Comparison of ENCODE assay signal across 12 cellular contexts in genomic region chr4:7189475-7190277, GRCh38. TPM values are rescaled to one million over a fixed set of nuclear protein-coding genes. Genes with fewer than 3 reads are reported as not detected.
DNase-seq lines count a peak whose midpoint lies in the region; ATAC-seq, FAIRE-seq and TF ChIP-seq lines count a peak whose summit lies in the region.
"Had no signal": no experiment of that assay in that cellular context is flagged by ENCODE, and none has a peak within 500 bp of the region (broad histone marks: within the 10 kb centered on the region; RNA-seq: fewer than 3 reads in every experiment).

No MANE protein-coding gene starts in this region.

- no peak overlapping the region for H3K4me2 ChIP-seq in PC-9
- H3K4me2 ChIP-seq in HepG2 (ENCODE audit: low read depth, low read length): no peak overlapping the region

- peak; percentile 39 for DNase-seq in cardiac septum (ENCODE audit: low spot score)
- no peak for DNase-seq in left ventricle myocardium inferior
- peak in 1 of 2 experiments; percentile 53 for DNase-seq in PC-9
- DNase-seq in HepG2 (ENCODE audit: low spot score): peak; percentile 21
- DNase-seq in A172 (ENCODE audit: low spot score): no peak
- DNase-seq: activated B cell treated with CpG ODN at 0.5 μM for 24 hours; activated T-cell treated with anti-CD3 and anti-CD28 coated beads, Interleukin-2, amount 50 U/mL, for 1 hour; KBM-7 had no signal

- no peaks in the 10 kb centered on the region for H3K9me2 ChIP-seq in PC-9 (ENCODE audit: insufficient read depth)

- 0 out of 2 replicates have a peak, but pooled peaks cover 9% of the 10 kb centered on the region for H3F3A ChIP-seq in PC-9 (ENCODE audit: insufficient read depth, low read depth)

- peak; percentile 23; the same call in 2 of the 3 replicates for ATAC-seq in HepG2
- no peak for ATAC-seq in GM18873 (IDR thresholded peaks at IDR 0.05; ENCODE audit: low FRiP score, unreplicated experiment)
- no peak for ATAC-seq in GM19351 (IDR thresholded peaks at IDR 0.05; ENCODE audit: unreplicated experiment)
- ATAC-seq in GM18867 (IDR thresholded peaks at IDR 0.05; ENCODE audit: unreplicated experiment): no peak
- ATAC-seq: stimulated activated memory B cell treated with anti-CD40 and anti-IgM and Interleukin-4, amounts not matched to agents 10 μg/mL and 1 μg/mL and 100 μg/mL, for 72 hours had no signal

- 16% methylated on average over 7 of the region's 11 CpGs for WGBS in HepG2 (ENCODE audit: low lambda C conversion rate)

- no peak overlapping the region for H3K4me3 ChIP-seq in left ventricle myocardium inferior
- no peak overlapping the region for H3K4me3 ChIP-seq in PC-9
- no peak overlapping the region for H3K4me3 ChIP-seq in HepG2 (replicated peaks in 1 of 3; ENCODE audit: insufficient read depth in 1 of 3, low read depth in 2 of 3, low read length in 3 of 3)

- H3K27ac ChIP-seq in left ventricle myocardium inferior (replicated peaks) (no peak overlapping the region), PC-9 (no peak overlapping the region), HepG2 (ENCODE audit: extremely low read length, insufficient read depth, low read length) (no peak overlapping the region)

- in situ Hi-C loops in HepG2 (cut with HindIII; ENCODE audit: extremely low pct_ligation_motif_present, low pct_unique_long_range_greater_than_20kb): loop anchor here (5.0 to 10.0 kb wide), 3 partner anchors 103 to 535 kb away; no protein-coding TSS in a partner anchor

- no peaks in the 10 kb centered on the region for H3K36me3 ChIP-seq in left ventricle myocardium inferior
- no peaks in the 10 kb centered on the region for H3K36me3 ChIP-seq in PC-9 (ENCODE audit: low read depth)
- H3K36me3 ChIP-seq in HepG2 (replicated peaks in 1 of 2; ENCODE audit: control insufficient read depth in 1 of 2, insufficient read depth in 2 of 2, low read length in 2 of 2): no peaks in the 10 kb centered on the region

- peaks cover 12% of the 10 kb centered on the region; the same call in 1 of the 2 replicates for H3K79me2 ChIP-seq in PC-9 (ENCODE audit: low read depth)
- no peaks in the 10 kb centered on the region for H3K79me2 ChIP-seq in HepG2 (ENCODE audit: insufficient read depth, low read length)

- CTCF ChIA-PET in PC-9 (lab: Charles Lee): interaction anchor here (0.5 kb wide), 2 partner anchors 275 to 527 kb away, joined by 3 to 4 read pairs; no protein-coding TSS in a partner anchor
- CTCF ChIA-PET in HepG2 (lab: Yijun Ruan, JAX; ENCODE audit: low intra/inter-chr PET ratio, low total read pairs): no interaction called here

- no peak overlapping the region for H3K9ac ChIP-seq in HepG2 (ENCODE audit: insufficient read depth, low read depth, low read length)

- no peak for FAIRE-seq in HepG2 (lab: Jason Lieb, UNC)

- POLR2A ChIA-PET in PC-9 (lab: Charles Lee; ENCODE audit: unreplicated experiment): interaction anchor here (0.6 kb wide), 1 partner anchor 138 kb away, joined by 3 read pairs; no protein-coding TSS in a partner anchor
- POLR2A ChIA-PET in HepG2 (lab: Yijun Ruan, JAX): no interaction called here

- TF ChIP-seq CTCF in left ventricle myocardium inferior (IDR thresholded peaks at IDR 0.05; ENCODE audit: borderline replicate concordance) (no peak), PC-9 (conservative IDR thresholded peaks at IDR 0.05) (peak; percentile 34; the same call in 1 of the 2 replicates), HepG2 (CRISPR knock-in tag; IDR thresholded peaks at IDR 0.05) (peak; percentile 48)

- peaks cover 95% of the 10 kb centered on the region for H3K27me3 ChIP-seq in left ventricle myocardium inferior (ENCODE audit: low read depth)
- peaks cover 7% of the 10 kb centered on the region for H3K27me3 ChIP-seq in PC-9 (ENCODE audit: insufficient read depth, low read depth)
- peaks cover 8 to 72% of the 10 kb centered on the region in 2 experiments for H3K27me3 ChIP-seq in HepG2 (ENCODE audit: control insufficient read depth in 1 of 2, insufficient read depth in 2 of 2, low read length in 2 of 2)

- no peaks in the 10 kb centered on the region for H4K20me1 ChIP-seq in PC-9 (ENCODE audit: insufficient read depth)
- 0 out of 2 replicates have a peak, but pooled peaks cover 2% of the 10 kb centered on the region for H4K20me1 ChIP-seq in HepG2 (ENCODE audit: insufficient read depth, low read length)

- intact Hi-C loops in cardiac septum (cut with DNase I) (no loop called here), left ventricle myocardium inferior (cut with micrococcal nuclease) (loop anchor here (5.0 to 10.0 kb wide), 2 partner anchors 108 to 525 kb away; no protein-coding TSS in a partner anchor), PC-9 (cut with micrococcal nuclease; ENCODE audit: unreplicated experiment) (loop anchor here (5.0 to 10.0 kb wide), 3 partner anchors 568 to 645 kb away; no protein-coding TSS in a partner anchor), HepG2 (cut with micrococcal nuclease; ENCODE audit: unreplicated experiment) (loop anchor here (5.0 to 10.0 kb wide), 3 partner anchors 37 to 145 kb away; no protein-coding TSS in a partner anchor)

- H3K4me1 ChIP-seq in left ventricle myocardium inferior (peaks cover 20% of the 10 kb centered on the region), PC-9 (replicated peaks; ENCODE audit: insufficient read depth) (peaks cover 11% of the 10 kb centered on the region), HepG2 (ENCODE audit: insufficient read depth, low read length) (no peaks in the 10 kb centered on the region)

- H2AFZ ChIP-seq in PC-9 (no peak overlapping the region), HepG2 (ENCODE audit: low read length) (no peak overlapping the region)

- no peak for TF ChIP-seq POLR2A in HepG2 (IDR thresholded peaks at IDR 0.05; ENCODE audit: insufficient read depth in 1 of 2, low read depth in 2 of 2, low read length in 2 of 2)

- no peak for TF ChIP-seq RAD21 in HepG2 (CRISPR knock-in tag; IDR thresholded peaks at IDR 0.05)

- TF ChIP-seq EP300 in HepG2 (IDR thresholded peaks at IDR 0.05; ENCODE audit: low read depth in 2 of 2, low read length in 2 of 2) (no peak), HepG2 (CRISPR knock-in tag; IDR thresholded peaks at IDR 0.05; ENCODE audit: borderline replicate concordance) (no peak)

- H3K9me3 ChIP-seq in left ventricle myocardium inferior (replicated peaks) (no peaks in the 10 kb centered on the region), PC-9 (ENCODE audit: insufficient read depth, low read depth) (no peaks in the 10 kb centered on the region), HepG2 (ENCODE audit: low read length) (no peaks in the 10 kb centered on the region)

- BruUV-seq in PC-9 (replicated peaks; lab: Mats Ljungman, UMichigan) (no TSS peak), HepG2 (replicated peaks; lab: Mats Ljungman, UMichigan) (no TSS peak)

TF ChIP-seq in HepG2, 621 proteins besides CTCF, POLR2A, EP300 and RAD21:
- no peak for TF ChIP-seq ZNF740 (CRISPR knock-in tag; IDR thresholded peaks at IDR 0.05)
- TF ChIP-seq MYC (CRISPR knock-in tag; IDR thresholded peaks at IDR 0.05; ENCODE audit: borderline replicate concordance): no peak
- TF ChIP-seq ZSCAN9 (CRISPR knock-in tag; IDR thresholded peaks at IDR 0.05; ENCODE audit: borderline replicate concordance): no peak
- TF ChIP-seq ZBTB3 (CRISPR knock-in tag; IDR thresholded peaks at IDR 0.05; ENCODE audit: borderline replicate concordance, low read depth): no peak

RNA-seq across cellular contexts. Expression of gene SORCS2, which starts 2.7 kb away (rescaled TPM):
- total RNA-seq in cardiac septum: 6.9 TPM
- 1.2 TPM for total RNA-seq in left ventricle myocardium inferior
- 20.7 and 25.8 TPM in 2 replicates for total RNA-seq in PC-9 (2021)
- total RNA-seq in HepG2 (2016; rRNA removed; fragmentation: Illumina TruSeq; extraction: Trizol): 0.66 and 1.0 TPM in 2 replicates
- total RNA-seq in HepG2 (2016; cell fraction: cytosol; rRNA removed; fragmentation: Illumina TruSeq; extraction: Trizol; ENCODE audit: low read depth): 0.09 and 0.10 TPM in 2 replicates
- 0.46 and 0.71 TPM in 2 replicates for total RNA-seq in HepG2 (2016; cell fraction: insoluble cytoplasmic fraction; rRNA removed; fragmentation: Illumina TruSeq; extraction: Trizol)
- 0.43 and 0.55 TPM in 2 replicates for total RNA-seq in HepG2 (2016; cell fraction: membrane; rRNA removed; fragmentation: Illumina TruSeq; extraction: Trizol)
- 1.9 and 2.0 TPM in 2 replicates for total RNA-seq in HepG2 (2016; cell fraction: nucleus; rRNA removed; fragmentation: Illumina TruSeq; extraction: Trizol)
- polyA plus RNA-seq in HepG2 (2011; rRNA removed): 0.82 and 2.6 TPM in 2 replicates
- 0.35 and 0.82 TPM in 2 replicates for polyA plus RNA-seq in HepG2 (2011; cell fraction: cytosol; rRNA removed)
- polyA plus RNA-seq in HepG2 (2011; cell fraction: nucleus; rRNA removed): 10.2 and 19.2 TPM in 2 replicates
- 3.3 and 4.5 TPM in 2 replicates for polyA plus RNA-seq in HepG2 (2012)
- polyA plus RNA-seq in HepG2 (2016; cell fraction: cytosol; fragmentation: Illumina TruSeq; extraction: Trizol; ENCODE audit: low read depth): 0.06 and 0.07 TPM in 2 replicates
- polyA plus RNA-seq in HepG2 (2016; cell fraction: insoluble cytoplasmic fraction; fragmentation: Illumina TruSeq; extraction: Trizol; ENCODE audit: low read depth): 0.38 and 1.0 TPM in 2 replicates
- polyA plus RNA-seq in HepG2 (2016; cell fraction: membrane; fragmentation: Illumina TruSeq; extraction: Trizol; ENCODE audit: low read depth): 0.13 and 0.14 TPM in 2 replicates
- 2.4 and 2.8 TPM in 2 replicates for polyA plus RNA-seq in HepG2 (2016; cell fraction: nucleus; fragmentation: Illumina TruSeq; extraction: Trizol; ENCODE audit: insufficient read depth, low read depth)
- polyA minus RNA-seq in HepG2 (2011; rRNA and poly(A)+ RNA removed; ENCODE audit: low replicate concordance): 1.1 and 3.6 TPM in 2 replicates
- polyA minus RNA-seq in HepG2 (2011; cell fraction: cytosol; rRNA and poly(A)+ RNA removed): 0.62 and 0.99 TPM in 2 replicates
- 1.0 and 2.5 TPM in 2 replicates for polyA minus RNA-seq in HepG2 (2011; cell fraction: nucleus; rRNA and poly(A)+ RNA removed)
- total RNA-seq in A172 (2014; rRNA removed; shearing (Covaris generic)): 0.78 and 1.1 TPM in 2 replicates
- total RNA-seq: activated B cell treated with CpG ODN at 0.5 μM for 24 hours had no signal

Comparison
In these comparisons a context has a peak if more than half of its experiments do, and no peak if none do; other contexts are left out.
1. DNase-seq: peak in cardiac septum (single experiment) and HepG2 (single experiment); none in left ventricle myocardium inferior (single experiment) and A172 (single experiment).